ENCODE assay signal across 8 cellular contexts in the genomic region with DNA sequence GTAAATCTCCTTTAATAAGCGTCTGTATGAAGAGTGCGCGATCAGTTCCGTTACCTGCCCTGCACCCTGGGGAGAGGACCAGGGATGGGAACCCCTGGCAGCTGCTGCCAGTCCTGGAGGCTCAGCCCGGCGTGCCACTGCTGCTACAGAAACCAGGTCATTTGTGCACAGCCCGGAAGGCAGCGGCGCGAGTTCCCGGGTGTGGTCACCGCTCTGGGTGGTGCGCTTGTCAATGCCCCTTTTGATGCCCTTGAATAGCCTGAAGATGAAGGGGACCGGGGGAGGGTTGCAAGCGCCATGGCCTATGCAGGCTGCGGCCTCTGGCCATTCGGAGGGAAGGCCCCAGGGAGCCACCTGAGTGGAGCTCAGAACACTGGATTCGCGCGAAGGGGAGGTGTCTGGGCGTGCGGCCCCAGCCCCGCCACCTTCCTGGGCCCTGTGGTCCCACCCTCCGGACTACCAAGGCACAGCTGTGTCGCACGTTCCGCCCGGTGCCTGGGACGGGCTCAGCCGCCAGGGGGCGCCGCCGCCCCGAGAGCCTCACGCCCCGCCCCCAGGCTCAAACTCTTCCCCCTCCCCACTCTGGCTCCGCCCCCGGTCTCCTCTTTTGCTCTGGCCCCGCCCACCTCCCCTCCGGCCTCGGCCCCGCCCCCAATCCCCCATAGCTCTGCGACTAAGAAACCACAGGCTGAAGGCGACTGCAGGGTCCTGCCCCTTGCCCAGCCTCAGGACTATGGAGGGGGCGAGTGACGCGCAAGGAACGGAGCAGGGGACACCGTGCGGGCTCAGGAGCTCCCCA. TPM values are rescaled to one million over a fixed set of nuclear protein-coding genes. Genes with fewer than 3 reads are reported as not detected.
DNase-seq lines count a peak whose midpoint lies in the region; ATAC-seq, FAIRE-seq and TF ChIP-seq lines count a peak whose summit lies in the region.

No MANE protein-coding gene starts in this region.

- H3K4me3 Mint-ChIP-seq in activated CD4-positive, alpha-beta T cell treated with anti-CD3 and anti-CD28 coated beads, Interleukin-2, amount 10 ng/mL, durations not matched to agents 7 days and 5 days, result no peak overlapping the region

- TF ChIP-seq POLR2A in HepG2 (IDR thresholded peaks at IDR 0.05; ENCODE audit: insufficient read depth in 1 of 2, low read depth in 2 of 2, low read length in 2 of 2), result no peak

- H3K27ac ChIP-seq in HepG2 (ENCODE audit: extremely low read length, insufficient read depth, low read length), result no peak overlapping the region

- peaks cover 13% of the 10 kb centered on the region for H3K4me1 Mint-ChIP-seq in activated CD4-positive, alpha-beta T cell treated with anti-CD3 and anti-CD28 coated beads, Interleukin-2, amount 10 ng/mL, durations not matched to agents 7 days and 5 days

- no peak overlapping the region for H2AFZ ChIP-seq in HepG2 (ENCODE audit: low read length)

- H3K9me3 Mint-ChIP-seq in activated CD4-positive, alpha-beta T cell treated with anti-CD3 and anti-CD28 coated beads, Interleukin-2, amount 10 ng/mL, durations not matched to agents 7 days and 5 days, result no peaks in the 10 kb centered on the region

- DNase-seq in AG08395 (ENCODE audit: low spot score) (peak; percentile 86), dermis blood vessel endothelial cell (peak; percentile 78), HepG2 (ENCODE audit: low spot score) (peak; percentile 23)
- peak; percentile 79 for DNase-seq in activated CD4-positive, alpha-beta T cell treated with anti-CD3 and anti-CD28 coated beads, Interleukin-2, amount 10 ng/mL, durations not matched to agents 7 days and 5 days
- DNase-seq in stimulated activated CD4-positive, alpha-beta T cell treated with anti-CD3 and anti-CD28 coated beads, Interleukin-4, amount 100 ng/mL, for 4 hours, result peak; percentile 75 to 80

- no peaks in the 10 kb centered on the region for H4K20me1 ChIP-seq in HepG2 (ENCODE audit: insufficient read depth, low read length)

- H3K36me3 ChIP-seq in HepG2 (replicated peaks in 1 of 2; ENCODE audit: control insufficient read depth in 1 of 2, insufficient read depth in 2 of 2, low read length in 2 of 2), result peaks cover 10% of the 10 kb centered on the region in 2 experiments; a peak in 4 of 5 replicates

- ATAC-seq in HG02759 (IDR thresholded peaks at IDR 0.05; ENCODE audit: unreplicated experiment), result peak; percentile 60
- ATAC-seq in HepG2, result peak; percentile 69
- ATAC-seq in HG02588 (IDR thresholded peaks at IDR 0.05; ENCODE audit: unreplicated experiment), result no peak
- no peak for ATAC-seq in GM21360 (IDR thresholded peaks at IDR 0.05; ENCODE audit: unreplicated experiment)

- no peak for TF ChIP-seq EP300 in HepG2 (IDR thresholded peaks at IDR 0.05; ENCODE audit: low read depth in 2 of 2, low read length in 2 of 2)
- no peak for TF ChIP-seq EP300 in HepG2 (CRISPR knock-in tag; IDR thresholded peaks at IDR 0.05; ENCODE audit: borderline replicate concordance)

- H3K4me3 ChIP-seq in HepG2 (replicated peaks in 1 of 3; ENCODE audit: insufficient read depth in 1 of 3, low read depth in 2 of 3, low read length in 3 of 3), result no peak overlapping the region

- WGBS in HepG2 (ENCODE audit: low lambda C conversion rate), result 81% methylated on average over 33 of the region's 50 CpGs

- POLR2A ChIA-PET in activated CD4-positive, alpha-beta T cell treated with anti-CD3 and anti-CD28 coated beads, Interleukin-2, amount 10 ng/mL, durations not matched to agents 7 days and 5 days (lab: Charles Lee), result no interaction called here
- POLR2A ChIA-PET in HepG2 (lab: Yijun Ruan, JAX), result interaction anchor here (0.6 to 2.7 kb wide), 3 partner anchors 17 to 150 kb away, joined by 3 to 17 read pairs (median 3); partner anchors contain the start of gene AP5Z1

- H3K79me2 ChIP-seq in HepG2 (ENCODE audit: insufficient read depth, low read length), result no peaks in the 10 kb centered on the region

- no peaks in the 10 kb centered on the region for H3K27me3 Mint-ChIP-seq in activated CD4-positive, alpha-beta T cell treated with anti-CD3 and anti-CD28 coated beads, Interleukin-2, amount 10 ng/mL, durations not matched to agents 7 days and 5 days

- BruUV-seq in HepG2 (replicated peaks; lab: Mats Ljungman, UMichigan), result no TSS peak

- no peaks in the 10 kb centered on the region for H3K27me3 ChIP-seq in HepG2 (ENCODE audit: control insufficient read depth in 1 of 2, insufficient read depth in 2 of 2, low read length in 2 of 2)

- intact Hi-C loops in HepG2 (cut with micrococcal nuclease; ENCODE audit: unreplicated experiment), result no loop called here

- H3K27ac Mint-ChIP-seq in activated CD4-positive, alpha-beta T cell treated with anti-CD3 and anti-CD28 coated beads, Interleukin-2, amount 10 ng/mL, durations not matched to agents 7 days and 5 days, result no peak overlapping the region

- 0 out of 2 replicates have a peak, but pooled peaks have one; percentile 35 for TF ChIP-seq RAD21 in HepG2 (CRISPR knock-in tag; IDR thresholded peaks at IDR 0.05)

- H3K4me1 ChIP-seq in HepG2 (ENCODE audit: insufficient read depth, low read length), result peaks cover 9% of the 10 kb centered on the region

- in situ Hi-C loops in HepG2 (cut with HindIII; ENCODE audit: extremely low pct_ligation_motif_present, low pct_unique_long_range_greater_than_20kb), result loop anchor here (10.0 kb wide), 1 partner anchor 293 kb away; no protein-coding TSS in a partner anchor

- peaks cover 16% of the 10 kb centered on the region for H3K36me3 Mint-ChIP-seq in activated CD4-positive, alpha-beta T cell treated with anti-CD3 and anti-CD28 coated beads, Interleukin-2, amount 10 ng/mL, durations not matched to agents 7 days and 5 days (ENCODE audit: low read depth)

- FAIRE-seq in HepG2 (lab: Jason Lieb, UNC), result no peak

- CTCF ChIA-PET in activated CD4-positive, alpha-beta T cell treated with anti-CD3 and anti-CD28 coated beads, Interleukin-2, amount 10 ng/mL, durations not matched to agents 7 days and 5 days (lab: Charles Lee), result interaction anchor here (0.6 to 3.1 kb wide), 10 partner anchors 14 to 717 kb away, joined by 3 to 20 read pairs (median 4); partner anchors contain the start of genes AP5Z1 and RADIL
- CTCF ChIA-PET in HepG2 (lab: Yijun Ruan, JAX; ENCODE audit: low intra/inter-chr PET ratio, low total read pairs), result no interaction called here

- no peak overlapping the region for H3K9ac ChIP-seq in HepG2 (ENCODE audit: insufficient read depth, low read depth, low read length)

- TF ChIP-seq CTCF in HepG2 (CRISPR knock-in tag; IDR thresholded peaks at IDR 0.05), result peak; percentile 68

- H3K4me2 ChIP-seq in HepG2 (ENCODE audit: low read depth, low read length), result no peak overlapping the region

- H3K9me3 ChIP-seq in HepG2 (ENCODE audit: low read length), result no peaks in the 10 kb centered on the region

TF ChIP-seq in HepG2, 621 proteins besides CTCF, POLR2A, EP300 and RAD21 (continues in another document):
- TF ChIP-seq GLI4 (CRISPR knock-in tag; IDR thresholded peaks at IDR 0.05; ENCODE audit: borderline replicate concordance), result no peak
- no peak for TF ChIP-seq ZNF724P (CRISPR knock-in tag; IDR thresholded peaks at IDR 0.05; ENCODE audit: borderline replicate concordance)
- no peak for TF ChIP-seq SP1 (IDR thresholded peaks at IDR 0.05)
- 0 out of 2 replicates have a peak, but pooled peaks have one; percentile 56 for TF ChIP-seq SP1 (CRISPR knock-in tag; IDR thresholded peaks at IDR 0.05)
- no peak for TF ChIP-seq XRCC5 (optimal IDR thresholded peaks at IDR 0.05; ENCODE audit: low read length)
- TF ChIP-seq, protein P1, sequence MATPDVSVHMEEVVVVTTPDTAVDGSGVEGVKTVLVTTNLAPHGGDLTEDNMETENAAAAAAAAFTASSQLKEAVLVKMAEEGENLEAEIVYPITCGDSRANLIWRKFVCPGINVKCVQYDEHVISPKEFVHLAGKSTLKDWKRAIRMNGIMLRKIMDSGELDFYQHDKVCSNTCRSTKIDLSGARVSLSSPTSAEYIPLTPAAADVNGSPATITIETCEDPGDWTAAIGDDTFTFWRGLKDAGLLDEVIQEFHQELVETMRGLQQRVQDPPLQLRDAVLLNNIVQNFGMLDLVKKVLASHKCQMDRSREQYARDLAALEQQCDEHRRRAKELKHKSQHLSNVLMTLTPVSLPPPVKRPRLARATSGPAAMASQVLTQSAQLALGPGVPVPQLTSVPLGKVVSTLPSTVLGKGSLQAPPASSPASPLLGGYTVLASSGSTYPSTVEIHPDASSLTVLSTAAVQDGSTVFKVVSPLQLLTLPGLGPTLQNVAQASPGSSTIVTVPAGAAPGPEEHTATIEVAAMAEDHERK (CRISPR knock-in tag; IDR thresholded peaks at IDR 0.05; ENCODE audit: low read depth), result no peak
- TF ChIP-seq ELF3 (CRISPR knock-in tag; IDR thresholded peaks at IDR 0.05), result no peak
- TF ChIP-seq ZNF577 (CRISPR knock-in tag; IDR thresholded peaks at IDR 0.05; ENCODE audit: borderline replicate concordance, low read depth), result no peak
- TF ChIP-seq HNRNPK (IDR thresholded peaks at IDR 0.05; ENCODE audit: low read depth, low read length, poor library complexity, severe bottlenecking), result peak; percentile 75

RNA-seq across cellular contexts. Expression of gene AP5Z1, which starts 16.5 kb away (rescaled TPM):
- total RNA-seq in activated CD4-positive, alpha-beta T cell treated with anti-CD3 and anti-CD28 coated beads, Interleukin-2, amount 10 ng/mL, durations not matched to agents 7 days and 5 days, result 10 to 100 TPM; 61.1 to 71.3 TPM
- total RNA-seq in dermis blood vessel endothelial cell (28.3 and 32.3 TPM in 2 replicates), HepG2 (2016; rRNA removed; fragmentation: Illumina TruSeq; extraction: Trizol) (7.4 and 15.1 TPM in 2 replicates)
- 3.5 and 6.4 TPM in 2 replicates for total RNA-seq in HepG2 (2016; cell fraction: cytosol; rRNA removed; fragmentation: Illumina TruSeq; extraction: Trizol; ENCODE audit: low read depth)
- total RNA-seq in HepG2 (2016; cell fraction: insoluble cytoplasmic fraction; rRNA removed; fragmentation: Illumina TruSeq; extraction: Trizol), result 7.5 and 15.3 TPM in 2 replicates
- total RNA-seq in HepG2 (2016; cell fraction: membrane; rRNA removed; fragmentation: Illumina TruSeq; extraction: Trizol), result 4.1 and 5.0 TPM in 2 replicates
- total RNA-seq in HepG2 (2016; cell fraction: nucleus; rRNA removed; fragmentation: Illumina TruSeq; extraction: Trizol), result 18.0 and 18.9 TPM in 2 replicates
- 9.3 and 16.0 TPM in 2 replicates for polyA plus RNA-seq in HepG2 (2011; rRNA removed)
- polyA plus RNA-seq in HepG2 (2011; cell fraction: cytosol; rRNA removed), result 3.8 and 7.7 TPM in 2 replicates
- 83.4 and 101 TPM in 2 replicates for polyA plus RNA-seq in HepG2 (2011; cell fraction: nucleus; rRNA removed)
- polyA plus RNA-seq in HepG2 (2012), result 5.9 and 7.4 TPM in 2 replicates
- polyA plus RNA-seq in HepG2 (2016; cell fraction: cytosol; fragmentation: Illumina TruSeq; extraction: Trizol; ENCODE audit: low read depth), result 1.8 and 2.1 TPM in 2 replicates
- polyA plus RNA-seq in HepG2 (2016; cell fraction: insoluble cytoplasmic fraction; fragmentation: Illumina TruSeq; extraction: Trizol; ENCODE audit: low read depth), result 7.7 and 9.3 TPM in 2 replicates
- 3.1 and 4.0 TPM in 2 replicates for polyA plus RNA-seq in HepG2 (2016; cell fraction: membrane; fragmentation: Illumina TruSeq; extraction: Trizol; ENCODE audit: low read depth)
- 42.6 and 43.4 TPM in 2 replicates for polyA plus RNA-seq in HepG2 (2016; cell fraction: nucleus; fragmentation: Illumina TruSeq; extraction: Trizol; ENCODE audit: insufficient read depth, low read depth)
- polyA minus RNA-seq in HepG2 (2011; rRNA and poly(A)+ RNA removed; ENCODE audit: low replicate concordance), result 14.8 and 17.9 TPM in 2 replicates
- polyA minus RNA-seq in HepG2 (2011; cell fraction: cytosol; rRNA and poly(A)+ RNA removed), result 6.2 and 7.0 TPM in 2 replicates
- 28.0 and 28.3 TPM in 2 replicates for polyA minus RNA-seq in HepG2 (2011; cell fraction: nucleus; rRNA and poly(A)+ RNA removed)

Comparison
In these comparisons a context has a peak if more than half of its experiments do, and no peak if none do; other contexts are left out.
1. DNase-seq: peak in every context shown above with its lines; median percentile 86 in AG08395; 79 in activated CD4-positive, alpha-beta T cell treated with anti-CD3 and anti-CD28 coated beads, Interleukin-2, amount 10 ng/mL, durations not matched to agents 7 days and 5 days; 78 in dermis blood vessel endothelial cell; 78 in stimulated activated CD4-positive, alpha-beta T cell treated with anti-CD3 and anti-CD28 coated beads, Interleukin-4, amount 100 ng/mL, for 4 hours; 23 in HepG2.
2. ATAC-seq: peak in HG02759 (single experiment) and HepG2 (single experiment); none in HG02588 (single experiment) and GM21360 (single experiment).